ENCODE assay signal across 1 cellular context in the genomic region with DNA sequence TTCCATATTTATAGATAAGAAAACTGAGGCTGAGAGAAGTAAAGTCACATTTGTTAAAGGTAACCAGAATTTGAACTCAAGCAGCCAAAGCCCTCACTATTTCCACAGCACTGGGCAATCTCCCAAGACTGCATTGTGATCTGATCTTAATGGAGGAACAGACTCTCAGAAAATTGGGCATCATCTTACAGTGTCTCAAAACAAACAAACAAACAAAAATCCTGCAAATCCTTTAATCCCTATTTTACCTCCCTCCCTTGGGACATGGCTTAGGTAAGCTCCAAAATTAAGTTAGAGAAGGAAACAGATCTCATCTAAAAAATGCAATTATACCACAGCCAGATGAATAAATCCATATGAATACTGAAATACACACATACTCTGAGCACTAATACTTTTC.
TF ChIP-seq lines count a peak whose summit lies in the region.

No MANE protein-coding gene starts in this region.

TF ChIP-seq in WTC11, 78 proteins besides CTCF, POLR2A, EP300 and RAD21 (continued from another document):
- TF ChIP-seq, protein P1, sequence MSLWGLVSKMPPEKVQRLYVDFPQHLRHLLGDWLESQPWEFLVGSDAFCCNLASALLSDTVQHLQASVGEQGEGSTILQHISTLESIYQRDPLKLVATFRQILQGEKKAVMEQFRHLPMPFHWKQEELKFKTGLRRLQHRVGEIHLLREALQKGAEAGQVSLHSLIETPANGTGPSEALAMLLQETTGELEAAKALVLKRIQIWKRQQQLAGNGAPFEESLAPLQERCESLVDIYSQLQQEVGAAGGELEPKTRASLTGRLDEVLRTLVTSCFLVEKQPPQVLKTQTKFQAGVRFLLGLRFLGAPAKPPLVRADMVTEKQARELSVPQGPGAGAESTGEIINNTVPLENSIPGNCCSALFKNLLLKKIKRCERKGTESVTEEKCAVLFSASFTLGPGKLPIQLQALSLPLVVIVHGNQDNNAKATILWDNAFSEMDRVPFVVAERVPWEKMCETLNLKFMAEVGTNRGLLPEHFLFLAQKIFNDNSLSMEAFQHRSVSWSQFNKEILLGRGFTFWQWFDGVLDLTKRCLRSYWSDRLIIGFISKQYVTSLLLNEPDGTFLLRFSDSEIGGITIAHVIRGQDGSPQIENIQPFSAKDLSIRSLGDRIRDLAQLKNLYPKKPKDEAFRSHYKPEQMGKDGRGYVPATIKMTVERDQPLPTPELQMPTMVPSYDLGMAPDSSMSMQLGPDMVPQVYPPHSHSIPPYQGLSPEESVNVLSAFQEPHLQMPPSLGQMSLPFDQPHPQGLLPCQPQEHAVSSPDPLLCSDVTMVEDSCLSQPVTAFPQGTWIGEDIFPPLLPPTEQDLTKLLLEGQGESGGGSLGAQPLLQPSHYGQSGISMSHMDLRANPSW (CRISPR knock-in tag; conservative IDR thresholded peaks at IDR 0.05; ENCODE audit: low read depth): no peak
- TF ChIP-seq ZNF396 (CRISPR knock-in tag; IDR thresholded peaks at IDR 0.05; ENCODE audit: borderline replicate concordance) (no peak), TEAD4 (CRISPR knock-in tag; IDR thresholded peaks at IDR 0.05) (no peak), FOXJ3 (CRISPR knock-in tag; IDR thresholded peaks at IDR 0.05; ENCODE audit: borderline replicate concordance) (no peak), TCF7 (CRISPR knock-in tag; IDR thresholded peaks at IDR 0.05; ENCODE audit: low read depth) (no peak), SMAD3 (CRISPR knock-in tag; IDR thresholded peaks at IDR 0.05; ENCODE audit: borderline replicate concordance) (no peak), NFATC4 (CRISPR knock-in tag; IDR thresholded peaks at IDR 0.05) (no peak), SP1 (CRISPR knock-in tag; conservative IDR thresholded peaks at IDR 0.05) (no peak)
- TF ChIP-seq, protein P2, sequence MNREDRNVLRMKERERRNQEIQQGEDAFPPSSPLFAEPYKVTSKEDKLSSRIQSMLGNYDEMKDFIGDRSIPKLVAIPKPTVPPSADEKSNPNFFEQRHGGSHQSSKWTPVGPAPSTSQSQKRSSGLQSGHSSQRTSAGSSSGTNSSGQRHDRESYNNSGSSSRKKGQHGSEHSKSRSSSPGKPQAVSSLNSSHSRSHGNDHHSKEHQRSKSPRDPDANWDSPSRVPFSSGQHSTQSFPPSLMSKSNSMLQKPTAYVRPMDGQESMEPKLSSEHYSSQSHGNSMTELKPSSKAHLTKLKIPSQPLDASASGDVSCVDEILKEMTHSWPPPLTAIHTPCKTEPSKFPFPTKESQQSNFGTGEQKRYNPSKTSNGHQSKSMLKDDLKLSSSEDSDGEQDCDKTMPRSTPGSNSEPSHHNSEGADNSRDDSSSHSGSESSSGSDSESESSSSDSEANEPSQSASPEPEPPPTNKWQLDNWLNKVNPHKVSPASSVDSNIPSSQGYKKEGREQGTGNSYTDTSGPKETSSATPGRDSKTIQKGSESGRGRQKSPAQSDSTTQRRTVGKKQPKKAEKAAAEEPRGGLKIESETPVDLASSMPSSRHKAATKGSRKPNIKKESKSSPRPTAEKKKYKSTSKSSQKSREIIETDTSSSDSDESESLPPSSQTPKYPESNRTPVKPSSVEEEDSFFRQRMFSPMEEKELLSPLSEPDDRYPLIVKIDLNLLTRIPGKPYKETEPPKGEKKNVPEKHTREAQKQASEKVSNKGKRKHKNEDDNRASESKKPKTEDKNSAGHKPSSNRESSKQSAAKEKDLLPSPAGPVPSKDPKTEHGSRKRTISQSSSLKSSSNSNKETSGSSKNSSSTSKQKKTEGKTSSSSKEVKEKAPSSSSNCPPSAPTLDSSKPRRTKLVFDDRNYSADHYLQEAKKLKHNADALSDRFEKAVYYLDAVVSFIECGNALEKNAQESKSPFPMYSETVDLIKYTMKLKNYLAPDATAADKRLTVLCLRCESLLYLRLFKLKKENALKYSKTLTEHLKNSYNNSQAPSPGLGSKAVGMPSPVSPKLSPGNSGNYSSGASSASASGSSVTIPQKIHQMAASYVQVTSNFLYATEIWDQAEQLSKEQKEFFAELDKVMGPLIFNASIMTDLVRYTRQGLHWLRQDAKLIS (CRISPR knock-in tag; IDR thresholded peaks at IDR 0.05; ENCODE audit: borderline replicate concordance): no peak
- TF ChIP-seq, protein P3, sequence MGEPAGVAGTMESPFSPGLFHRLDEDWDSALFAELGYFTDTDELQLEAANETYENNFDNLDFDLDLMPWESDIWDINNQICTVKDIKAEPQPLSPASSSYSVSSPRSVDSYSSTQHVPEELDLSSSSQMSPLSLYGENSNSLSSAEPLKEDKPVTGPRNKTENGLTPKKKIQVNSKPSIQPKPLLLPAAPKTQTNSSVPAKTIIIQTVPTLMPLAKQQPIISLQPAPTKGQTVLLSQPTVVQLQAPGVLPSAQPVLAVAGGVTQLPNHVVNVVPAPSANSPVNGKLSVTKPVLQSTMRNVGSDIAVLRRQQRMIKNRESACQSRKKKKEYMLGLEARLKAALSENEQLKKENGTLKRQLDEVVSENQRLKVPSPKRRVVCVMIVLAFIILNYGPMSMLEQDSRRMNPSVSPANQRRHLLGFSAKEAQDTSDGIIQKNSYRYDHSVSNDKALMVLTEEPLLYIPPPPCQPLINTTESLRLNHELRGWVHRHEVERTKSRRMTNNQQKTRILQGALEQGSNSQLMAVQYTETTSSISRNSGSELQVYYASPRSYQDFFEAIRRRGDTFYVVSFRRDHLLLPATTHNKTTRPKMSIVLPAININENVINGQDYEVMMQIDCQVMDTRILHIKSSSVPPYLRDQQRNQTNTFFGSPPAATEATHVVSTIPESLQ (CRISPR knock-in tag; IDR thresholded peaks at IDR 0.05): no peak
- TF ChIP-seq, protein P4, sequence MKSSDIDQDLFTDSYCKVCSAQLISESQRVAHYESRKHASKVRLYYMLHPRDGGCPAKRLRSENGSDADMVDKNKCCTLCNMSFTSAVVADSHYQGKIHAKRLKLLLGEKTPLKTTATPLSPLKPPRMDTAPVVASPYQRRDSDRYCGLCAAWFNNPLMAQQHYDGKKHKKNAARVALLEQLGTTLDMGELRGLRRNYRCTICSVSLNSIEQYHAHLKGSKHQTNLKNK (CRISPR knock-in tag; IDR thresholded peaks at IDR 0.05): no peak
- TF ChIP-seq, protein P5, sequence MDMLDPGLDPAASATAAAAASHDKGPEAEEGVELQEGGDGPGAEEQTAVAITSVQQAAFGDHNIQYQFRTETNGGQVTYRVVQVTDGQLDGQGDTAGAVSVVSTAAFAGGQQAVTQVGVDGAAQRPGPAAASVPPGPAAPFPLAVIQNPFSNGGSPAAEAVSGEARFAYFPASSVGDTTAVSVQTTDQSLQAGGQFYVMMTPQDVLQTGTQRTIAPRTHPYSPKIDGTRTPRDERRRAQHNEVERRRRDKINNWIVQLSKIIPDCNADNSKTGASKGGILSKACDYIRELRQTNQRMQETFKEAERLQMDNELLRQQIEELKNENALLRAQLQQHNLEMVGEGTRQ (CRISPR knock-in tag; IDR thresholded peaks at IDR 0.05): no peak
- TF ChIP-seq, protein P6, sequence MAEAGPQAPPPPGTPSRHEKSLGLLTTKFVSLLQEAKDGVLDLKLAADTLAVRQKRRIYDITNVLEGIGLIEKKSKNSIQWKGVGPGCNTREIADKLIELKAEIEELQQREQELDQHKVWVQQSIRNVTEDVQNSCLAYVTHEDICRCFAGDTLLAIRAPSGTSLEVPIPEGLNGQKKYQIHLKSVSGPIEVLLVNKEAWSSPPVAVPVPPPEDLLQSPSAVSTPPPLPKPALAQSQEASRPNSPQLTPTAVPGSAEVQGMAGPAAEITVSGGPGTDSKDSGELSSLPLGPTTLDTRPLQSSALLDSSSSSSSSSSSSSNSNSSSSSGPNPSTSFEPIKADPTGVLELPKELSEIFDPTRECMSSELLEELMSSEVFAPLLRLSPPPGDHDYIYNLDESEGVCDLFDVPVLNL (CRISPR knock-in tag; IDR thresholded peaks at IDR 0.05; ENCODE audit: borderline replicate concordance, low read depth): no peak
